ENCODE assay signal across 1 cellular context in the genomic region with DNA sequence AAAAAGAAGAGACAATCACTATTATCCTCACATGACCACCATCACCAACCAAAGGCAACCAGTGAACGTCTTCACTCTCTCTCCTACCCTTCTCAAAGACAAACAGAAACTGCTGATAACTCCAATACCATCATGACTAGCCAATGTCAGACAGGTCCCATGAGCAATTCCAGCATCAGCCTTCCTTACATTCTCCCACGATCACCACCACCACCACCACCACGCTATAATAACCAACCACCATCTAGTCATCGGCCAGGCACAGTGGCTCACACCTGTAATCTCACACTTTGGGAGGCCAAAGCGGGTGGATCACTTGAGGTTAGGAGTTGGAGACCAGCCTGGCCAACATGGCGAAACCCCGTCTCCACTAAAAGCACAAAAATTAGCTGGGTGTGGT.
TF ChIP-seq lines count a peak whose summit lies in the region.

No MANE protein-coding gene starts in this region.

TF ChIP-seq in K562, 482 proteins besides CTCF, POLR2A, EP300 and RAD21:
- peak; percentile 43; the same call in 1 of the 2 replicates for TF ChIP-seq ZNF316 (IDR thresholded peaks at IDR 0.05)
- TF ChIP-seq C11orf30 (IDR thresholded peaks at IDR 0.05; ENCODE audit: low read depth): peak; percentile 42; the same call in 1 of the 2 replicates
- TF ChIP-seq EHMT2 (IDR thresholded peaks at IDR 0.05): peak; percentile 51; the same call in 1 of the 2 replicates
- no peak for TF ChIP-seq PPARD (CRISPR knock-in tag; IDR thresholded peaks at IDR 0.05)
